Comparison of ENCODE assay signal across 8 cellular contexts in genomic region chr18:47901624-47902362, GRCh38. TPM values are rescaled to one million over a fixed set of nuclear protein-coding genes. Genes with fewer than 3 reads are reported as not detected.
DNase-seq lines count a peak whose midpoint lies in the region; ATAC-seq lines count a peak whose summit lies in the region.

No MANE protein-coding gene starts in this region.

- peaks cover 37 to 70% of the 10 kb centered on the region in 2 donors for H3K36me3 Mint-ChIP-seq in activated naive CD4-positive, alpha-beta T cell treated with anti-CD3 and anti-CD28 coated beads, Interleukin-2, amount 50 U/mL, for 72 hours

- DNase-seq in CD1c-positive myeloid dendritic cell (ENCODE audit: extremely low spot score) = peak; percentile 62
- no peak for DNase-seq in activated naive CD4-positive, alpha-beta T cell treated with anti-CD3 and anti-CD28 coated beads, Interleukin-2, amount 50 U/mL, for 72 hours (ENCODE audit: low spot score in 2 of 2)
- no peak for DNase-seq in D341Med (ENCODE audit: low spot score)
- DNase-seq in dedifferentiated amniotic fluid mesenchymal stem cell (ENCODE audit: extremely low spot score) = no peak
- DNase-seq in NCI-H2196 (lab: John Stamatoyannopoulos, UW; ENCODE audit: unreplicated experiment) = no peak
- DNase-seq in cerebellar cortex (ENCODE audit: low spot score) = no peak

- H3K27ac Mint-ChIP-seq in activated naive CD4-positive, alpha-beta T cell treated with anti-CD3 and anti-CD28 coated beads, Interleukin-2, amount 50 U/mL, for 72 hours = peak overlapping the region in 1 of 2 donors; percentile 80

- H3K9me3 Mint-ChIP-seq in activated naive CD4-positive, alpha-beta T cell treated with anti-CD3 and anti-CD28 coated beads, Interleukin-2, amount 50 U/mL, for 72 hours = peaks cover 17 to 31% of the 10 kb centered on the region in 2 donors

- peak; percentile 95 for ATAC-seq in GM19395 (IDR thresholded peaks at IDR 0.05; ENCODE audit: unreplicated experiment)
- peak; percentile 89 for ATAC-seq in HG03378 (IDR thresholded peaks at IDR 0.05; ENCODE audit: unreplicated experiment)
- peak; percentile 63 to 71 for ATAC-seq in activated naive CD4-positive, alpha-beta T cell treated with anti-CD3 and anti-CD28 coated beads, Interleukin-2, amount 50 U/mL, for 72 hours

RNA-seq across cellular contexts. Expression of gene SMAD2, which starts 28.7 kb away (rescaled TPM):
- 100 to 1,000 TPM; 108 to 146 TPM for total RNA-seq in activated naive CD4-positive, alpha-beta T cell treated with anti-CD3 and anti-CD28 coated beads, Interleukin-2, amount 50 U/mL, for 72 hours
